In genomic region chr10:89837173-89838001, GRCh38 we compare ENCODE assay signal across 8 cellular contexts.
A peak's percentile ranks its signal among the peaks of the same experiment; 100 is the strongest.
DNase-seq lines count a peak whose midpoint lies in the region; TF ChIP-seq lines count a peak whose summit lies in the region.

No MANE protein-coding gene starts in this region.

- H3K9ac ChIP-seq in HUES64 (ENCODE audit: low read depth, low read length) (no peak overlapping the region), smooth muscle cell (ENCODE audit: low read depth) (no peak overlapping the region)

- no peak overlapping the region for H3K27ac ChIP-seq in HUES64 (ENCODE audit: low read depth, low read length)
- H3K27ac ChIP-seq in smooth muscle cell (ENCODE audit: low read depth) = no peak overlapping the region

- DNase-seq in GM13977 (ENCODE audit: low spot score) = peak; percentile 59
- peak; percentile 37 for DNase-seq in activated naive CD4-positive, alpha-beta T cell treated with anti-CD3 and anti-CD28 coated beads, Interleukin-2, amount 50 U/mL, for 16 hours
- DNase-seq in hepatic stellate cell (ENCODE audit: low spot score) = peak; percentile 16
- peak; percentile 15 for DNase-seq in stimulated activated CD4-positive, alpha-beta T cell treated with anti-CD3 and anti-CD28 coated beads, Interleukin-4, amount 100 ng/mL, for 24 hours
- no peak for DNase-seq in smooth muscle cell (lab: John Stamatoyannopoulos, UW; ENCODE audit: unreplicated experiment)
- DNase-seq in T1000 (lab: John Stamatoyannopoulos, UW) = no peak
- no peak for DNase-seq in GF-D8 (lab: John Stamatoyannopoulos, UW)

- no peaks in the 10 kb centered on the region for H3F3A ChIP-seq in smooth muscle cell (ENCODE audit: low read depth)

- H3K36me3 ChIP-seq in HUES64 (ENCODE audit: insufficient read depth, low read length) (no peaks in the 10 kb centered on the region), smooth muscle cell (ENCODE audit: low read depth) (no peaks in the 10 kb centered on the region)

- no peaks in the 10 kb centered on the region for H3K9me3 ChIP-seq in HUES64 (ENCODE audit: insufficient read depth, low read depth, low read length)
- peaks cover 5% of the 10 kb centered on the region for H3K9me3 ChIP-seq in smooth muscle cell (replicated peaks; ENCODE audit: low read depth)

- no peak overlapping the region for H2AFZ ChIP-seq in smooth muscle cell (ENCODE audit: low read depth)

- H3K4me2 ChIP-seq in smooth muscle cell = no peak overlapping the region

- no peaks in the 10 kb centered on the region for H3K4me1 ChIP-seq in HUES64 (ENCODE audit: insufficient read depth, low read length)
- H3K4me1 ChIP-seq in smooth muscle cell (ENCODE audit: low read depth) = no peaks in the 10 kb centered on the region

- H3K4me3 ChIP-seq in HUES64 (ENCODE audit: low read length) = peak overlapping the region; percentile 31
- no peak overlapping the region for H3K4me3 ChIP-seq in smooth muscle cell

- in situ Hi-C loops in GM13977 (cut with MboI; ENCODE audit: low pct_unique_long_range_greater_than_20kb, low sequenced_read_pairs, unreplicated experiment) = no loop called here

- TF ChIP-seq CTCF in GM13977 (IDR thresholded peaks at IDR 0.05; ENCODE audit: extremely low read depth, insufficient read depth, missing control alignments) (peak; percentile 30), smooth muscle cell (IDR thresholded peaks at IDR 0.05; ENCODE audit: borderline replicate concordance, insufficient read depth, poor library complexity, severe bottlenecking) (no peak)

- peaks cover 8% of the 10 kb centered on the region for H3K27me3 ChIP-seq in HUES64 (ENCODE audit: insufficient read depth, low read length)
- H3K27me3 ChIP-seq in smooth muscle cell (ENCODE audit: low read depth) = no peaks in the 10 kb centered on the region

- H3K79me2 ChIP-seq in smooth muscle cell (ENCODE audit: low read depth) = no peaks in the 10 kb centered on the region

- H4K20me1 ChIP-seq in smooth muscle cell (ENCODE audit: low read depth) = no peaks in the 10 kb centered on the region

- 96% methylated on average over 60 of the region's 60 CpGs for WGBS in HUES64
- WGBS in smooth muscle cell (ENCODE audit: low lambda C conversion rate) = 97% methylated on average over 59 of the region's 60 CpGs

Comparison
In these comparisons a context has a peak if more than half of its experiments do, and no peak if none do; other contexts are left out.
1. DNase-seq: peak in GM13977 (single experiment), activated naive CD4-positive, alpha-beta T cell treated with anti-CD3 and anti-CD28 coated beads, Interleukin-2, amount 50 U/mL, for 16 hours (single experiment), hepatic stellate cell (single experiment) and stimulated activated CD4-positive, alpha-beta T cell treated with anti-CD3 and anti-CD28 coated beads, Interleukin-4, amount 100 ng/mL, for 24 hours (single experiment); none in smooth muscle cell (single experiment), T1000 (single experiment) and GF-D8 (single experiment).